Comparison of ENCODE assay signal across 8 cellular contexts in genomic region chr7:118153551-118154177, GRCh38. TPM values are rescaled to one million over a fixed set of nuclear protein-coding genes. Genes with fewer than 3 reads are reported as not detected.
DNase-seq lines count a peak whose midpoint lies in the region; ATAC-seq and TF ChIP-seq lines count a peak whose summit lies in the region.

No MANE protein-coding gene starts in this region.

- no peaks in the 10 kb centered on the region for H3K9me3 ChIP-seq in T-helper 17 cell (ENCODE audit: control insufficient read depth, low read length, poor library complexity, severe bottlenecking)

- H3K4me3 ChIP-seq in skeletal muscle cell (ENCODE audit: low read depth, low read length) = no peak overlapping the region

- no peaks in the 10 kb centered on the region for H3K27me3 ChIP-seq in foreskin keratinocyte

- no peaks in the 10 kb centered on the region for H3K4me1 ChIP-seq in foreskin keratinocyte

- ATAC-seq in T-helper 17 cell (peak; percentile 70), foreskin keratinocyte (peak; percentile 41), GM19328 (IDR thresholded peaks at IDR 0.05; ENCODE audit: unreplicated experiment) (no peak), GM21576 (IDR thresholded peaks at IDR 0.05; ENCODE audit: unreplicated experiment) (no peak)

- TF ChIP-seq CTCF in GM13977 (IDR thresholded peaks at IDR 0.05; ENCODE audit: extremely low read depth, insufficient read depth, missing control alignments) (peak; percentile 61), foreskin keratinocyte (conservative IDR thresholded peaks at IDR 0.05) (peak; percentile 81)

- peaks cover 11% of the 10 kb centered on the region for H3K36me3 Mint-ChIP-seq in T-helper 17 cell (ENCODE audit: low read depth)

- H3K27ac Mint-ChIP-seq in T-helper 17 cell = no peak overlapping the region

- H3K27me3 Mint-ChIP-seq in T-helper 17 cell = peaks cover 51% of the 10 kb centered on the region

- H3K4me3 Mint-ChIP-seq in T-helper 17 cell = no peak overlapping the region

- peaks cover 10% of the 10 kb centered on the region for H3K4me1 Mint-ChIP-seq in T-helper 17 cell

- H3K27ac ChIP-seq in foreskin keratinocyte = no peak overlapping the region

- DNase-seq in AG20443 (ENCODE audit: low spot score) = peak; percentile 26
- peak; percentile 22 for DNase-seq in GM13977 (ENCODE audit: low spot score)
- peak; percentile 39 for DNase-seq in LHCN-M2 (ENCODE audit: low read depth)
- peak in 1 of 3 donors; percentile 13 for DNase-seq in T-helper 17 cell
- peak in 1 of 2 donors; percentile 27 for DNase-seq in foreskin keratinocyte
- DNase-seq in skeletal muscle cell (ENCODE audit: low read depth) = peak; percentile 0

- in situ Hi-C loops in GM13977 (cut with MboI; ENCODE audit: low pct_unique_long_range_greater_than_20kb, low sequenced_read_pairs, unreplicated experiment) = no loop called here

RNA-seq across cellular contexts. Expression of gene LSM8, which starts 30.3 kb away (rescaled TPM):
- total RNA-seq in LHCN-M2 (2014; rRNA removed) (43.9 and 71.4 TPM in 2 replicates), T-helper 17 cell (10 to 100 TPM; 40.2 to 41.7 TPM), foreskin keratinocyte (32.3 and 36.0 TPM in 2 replicates)
- polyA plus RNA-seq in LHCN-M2 (2012) = 31.4 TPM
- 39.9 and 47.7 TPM in 2 replicates for polyA plus RNA-seq in foreskin keratinocyte

Comparison
In these comparisons a context has a peak if more than half of its experiments do, and no peak if none do; other contexts are left out.
1. ATAC-seq: peak in T-helper 17 cell (single experiment) and foreskin keratinocyte (single experiment); none in GM19328 (single experiment) and GM21576 (single experiment).